Comparison of ENCODE assay signal across 1 cellular context in the genomic region with DNA sequence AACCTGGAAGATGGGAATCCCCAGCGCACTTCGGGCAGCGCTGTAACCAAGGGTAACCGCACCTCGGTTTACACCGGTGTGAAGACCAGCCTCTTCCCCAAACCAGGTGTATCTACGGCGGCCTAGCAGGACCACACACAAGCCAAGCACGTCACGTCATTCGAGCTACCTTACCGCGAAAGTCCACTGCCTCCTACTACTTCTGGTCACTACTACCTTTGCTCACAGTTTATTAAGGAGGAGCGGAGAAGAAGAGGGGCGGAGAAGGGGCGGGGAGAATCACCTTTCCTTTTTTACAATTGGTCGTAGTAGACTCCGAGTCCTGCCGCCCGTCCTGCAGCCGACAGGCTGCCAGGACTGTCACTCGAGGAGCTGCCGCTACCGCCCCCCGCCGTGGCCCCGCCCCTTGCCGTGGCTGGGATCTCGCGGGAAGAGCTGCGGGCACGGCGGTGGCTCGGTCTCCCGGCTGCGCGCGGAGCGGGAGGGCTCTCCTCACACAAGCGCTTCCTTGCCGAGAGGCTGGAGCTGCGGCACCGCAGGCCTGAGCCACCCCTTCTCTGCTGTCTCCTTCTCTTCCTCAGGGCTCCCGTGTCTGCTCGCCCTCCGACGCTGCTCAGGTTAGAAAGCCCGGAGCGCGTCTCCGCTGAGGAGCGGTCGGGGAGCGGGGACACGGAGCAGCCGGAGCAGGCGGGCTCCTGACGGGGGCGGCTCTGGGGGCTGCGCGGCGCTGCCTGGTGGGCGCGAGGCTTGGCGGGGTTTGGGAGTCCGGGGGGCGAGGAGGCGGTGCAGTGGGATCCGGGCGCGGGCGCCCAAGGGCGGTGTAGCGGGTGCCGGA.
TF ChIP-seq lines count a peak whose summit lies in the region.

TSS of gene GLCE (plus strand) at position 495 of the 835 bp plus-strand sequence. CDS start 95,172 bp downstream, outside the sequence.

TF ChIP-seq in HEK293, 187 proteins besides CTCF, POLR2A, EP300 and RAD21 (continued from another document and continues in another):
- TF ChIP-seq ZNF610 (tag by site-specific recombination; IDR thresholded peaks at IDR 0.05; ENCODE audit: borderline replicate concordance) (peak; percentile 85), ZNF548 (tag by site-specific recombination; IDR thresholded peaks at IDR 0.05) (no peak), ZBTB1 (tag by site-specific recombination; IDR thresholded peaks at IDR 0.05) (no peak; the same call in 1 of the 2 replicates), MYNN (tag by site-specific recombination; IDR thresholded peaks at IDR 0.05; ENCODE audit: borderline replicate concordance) (peak; percentile 33; the same call in 1 of the 2 replicates), ZNF660 (tag by site-specific recombination; IDR thresholded peaks at IDR 0.05) (peak; percentile 90), ZNF184 (tag by site-specific recombination; IDR thresholded peaks at IDR 0.05) (no peak), ZNF549 (tag by site-specific recombination; IDR thresholded peaks at IDR 0.05) (no peak), SALL2 (tag by site-specific recombination; IDR thresholded peaks at IDR 0.05; ENCODE audit: borderline replicate concordance) (no peak), ZFP69B (tag by site-specific recombination; IDR thresholded peaks at IDR 0.05) (0 out of 2 replicates have a peak, but pooled peaks have one; percentile 60), ZNF292 (tag by site-specific recombination; IDR thresholded peaks at IDR 0.05; ENCODE audit: borderline replicate concordance, low read depth) (no peak), PRDM4 (tag by site-specific recombination; IDR thresholded peaks at IDR 0.05) (no peak), RBAK (tag by site-specific recombination; IDR thresholded peaks at IDR 0.05) (no peak), ZFHX2 (tag by site-specific recombination; conservative IDR thresholded peaks at IDR 0.05) (peak; percentile 93), PRDM6 (tag by site-specific recombination; IDR thresholded peaks at IDR 0.05) (no peak), ZNF707 (tag by site-specific recombination; IDR thresholded peaks at IDR 0.05) (no peak), ZNF530 (tag by site-specific recombination; IDR thresholded peaks at IDR 0.05; ENCODE audit: low read depth) (no peak), ZNF37A (tag by site-specific recombination; IDR thresholded peaks at IDR 0.05) (no peak), ZNF112 (tag by site-specific recombination; IDR thresholded peaks at IDR 0.05) (no peak), ZNF571 (tag by site-specific recombination; IDR thresholded peaks at IDR 0.05) (no peak), SCRT2 (tag by site-specific recombination; IDR thresholded peaks at IDR 0.05) (no peak), ZNF335 (tag by site-specific recombination; conservative IDR thresholded peaks at IDR 0.05) (peak; percentile 79), ZNF837 (tag by site-specific recombination; IDR thresholded peaks at IDR 0.05) (no peak), ZNF560 (tag by site-specific recombination; IDR thresholded peaks at IDR 0.05; ENCODE audit: borderline replicate concordance) (no peak), ZNF785 (tag by site-specific recombination; IDR thresholded peaks at IDR 0.05) (no peak), ZNF423 (tag by site-specific recombination; IDR thresholded peaks at IDR 0.05) (peak; percentile 84; the same call in 1 of the 2 replicates), ZNF155 (tag by site-specific recombination; IDR thresholded peaks at IDR 0.05) (no peak), PBX3 (CRISPR knock-in tag; IDR thresholded peaks at IDR 0.05) (peak; percentile 85), ZNF362 (tag by site-specific recombination; IDR thresholded peaks at IDR 0.05) (no peak), HOXA7 (CRISPR knock-in tag; IDR thresholded peaks at IDR 0.05; ENCODE audit: borderline replicate concordance) (no peak), GLIS1 (tag by site-specific recombination; IDR thresholded peaks at IDR 0.05) (peak; percentile 86), EGR2 (tag by site-specific recombination; IDR thresholded peaks at IDR 0.05; ENCODE audit: low read depth) (peak; percentile 94)
- TF ChIP-seq, protein P1, sequence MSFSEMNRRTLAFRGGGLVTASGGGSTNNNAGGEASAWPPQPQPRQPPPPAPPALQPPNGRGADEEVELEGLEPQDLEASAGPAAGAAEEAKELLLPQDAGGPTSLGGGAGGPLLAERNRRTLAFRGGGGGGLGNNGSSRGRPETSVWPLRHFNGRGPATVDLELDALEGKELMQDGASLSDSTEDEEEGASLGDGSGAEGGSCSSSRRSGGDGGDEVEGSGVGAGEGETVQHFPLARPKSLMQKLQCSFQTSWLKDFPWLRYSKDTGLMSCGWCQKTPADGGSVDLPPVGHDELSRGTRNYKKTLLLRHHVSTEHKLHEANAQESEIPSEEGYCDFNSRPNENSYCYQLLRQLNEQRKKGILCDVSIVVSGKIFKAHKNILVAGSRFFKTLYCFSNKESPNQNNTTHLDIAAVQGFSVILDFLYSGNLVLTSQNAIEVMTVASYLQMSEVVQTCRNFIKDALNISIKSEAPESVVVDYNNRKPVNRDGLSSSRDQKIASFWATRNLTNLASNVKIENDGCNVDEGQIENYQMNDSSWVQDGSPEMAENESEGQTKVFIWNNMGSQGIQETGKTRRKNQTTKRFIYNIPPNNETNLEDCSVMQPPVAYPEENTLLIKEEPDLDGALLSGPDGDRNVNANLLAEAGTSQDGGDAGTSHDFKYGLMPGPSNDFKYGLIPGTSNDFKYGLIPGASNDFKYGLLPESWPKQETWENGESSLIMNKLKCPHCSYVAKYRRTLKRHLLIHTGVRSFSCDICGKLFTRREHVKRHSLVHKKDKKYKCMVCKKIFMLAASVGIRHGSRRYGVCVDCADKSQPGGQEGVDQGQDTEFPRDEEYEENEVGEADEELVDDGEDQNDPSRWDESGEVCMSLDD (tag by site-specific recombination; IDR thresholded peaks at IDR 0.05): no peak
- TF ChIP-seq, protein P2, sequence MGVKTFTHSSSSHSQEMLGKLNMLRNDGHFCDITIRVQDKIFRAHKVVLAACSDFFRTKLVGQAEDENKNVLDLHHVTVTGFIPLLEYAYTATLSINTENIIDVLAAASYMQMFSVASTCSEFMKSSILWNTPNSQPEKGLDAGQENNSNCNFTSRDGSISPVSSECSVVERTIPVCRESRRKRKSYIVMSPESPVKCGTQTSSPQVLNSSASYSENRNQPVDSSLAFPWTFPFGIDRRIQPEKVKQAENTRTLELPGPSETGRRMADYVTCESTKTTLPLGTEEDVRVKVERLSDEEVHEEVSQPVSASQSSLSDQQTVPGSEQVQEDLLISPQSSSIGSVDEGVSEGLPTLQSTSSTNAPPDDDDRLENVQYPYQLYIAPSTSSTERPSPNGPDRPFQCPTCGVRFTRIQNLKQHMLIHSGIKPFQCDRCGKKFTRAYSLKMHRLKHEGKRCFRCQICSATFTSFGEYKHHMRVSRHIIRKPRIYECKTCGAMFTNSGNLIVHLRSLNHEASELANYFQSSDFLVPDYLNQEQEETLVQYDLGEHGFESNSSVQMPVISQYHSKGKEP (tag by site-specific recombination; IDR thresholded peaks at IDR 0.05): no peak
- TF ChIP-seq, protein P3, sequence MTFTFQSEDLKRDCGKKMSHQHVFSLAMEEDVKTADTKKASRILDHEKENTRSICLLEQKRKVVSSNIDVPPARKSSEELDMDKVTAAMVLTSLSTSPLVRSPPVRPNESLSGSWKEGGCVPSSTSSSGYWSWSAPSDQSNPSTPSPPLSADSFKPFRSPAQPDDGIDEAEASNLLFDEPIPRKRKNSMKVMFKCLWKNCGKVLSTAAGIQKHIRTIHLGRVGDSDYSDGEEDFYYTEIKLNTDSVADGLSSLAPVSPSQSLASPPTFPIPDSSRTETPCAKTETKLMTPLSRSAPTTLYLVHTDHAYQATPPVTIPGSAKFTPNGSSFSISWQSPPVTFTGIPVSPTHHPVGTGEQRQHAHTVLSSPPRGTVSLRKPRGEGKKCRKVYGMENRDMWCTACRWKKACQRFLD (tag by site-specific recombination; IDR thresholded peaks at IDR 0.05): no peak
- TF ChIP-seq, protein P4, sequence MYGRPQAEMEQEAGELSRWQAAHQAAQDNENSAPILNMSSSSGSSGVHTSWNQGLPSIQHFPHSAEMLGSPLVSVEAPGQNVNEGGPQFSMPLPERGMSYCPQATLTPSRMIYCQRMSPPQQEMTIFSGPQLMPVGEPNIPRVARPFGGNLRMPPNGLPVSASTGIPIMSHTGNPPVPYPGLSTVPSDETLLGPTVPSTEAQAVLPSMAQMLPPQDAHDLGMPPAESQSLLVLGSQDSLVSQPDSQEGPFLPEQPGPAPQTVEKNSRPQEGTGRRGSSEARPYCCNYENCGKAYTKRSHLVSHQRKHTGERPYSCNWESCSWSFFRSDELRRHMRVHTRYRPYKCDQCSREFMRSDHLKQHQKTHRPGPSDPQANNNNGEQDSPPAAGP (tag by site-specific recombination; IDR thresholded peaks at IDR 0.05): peak; percentile 39
- TF ChIP-seq, protein P5, sequence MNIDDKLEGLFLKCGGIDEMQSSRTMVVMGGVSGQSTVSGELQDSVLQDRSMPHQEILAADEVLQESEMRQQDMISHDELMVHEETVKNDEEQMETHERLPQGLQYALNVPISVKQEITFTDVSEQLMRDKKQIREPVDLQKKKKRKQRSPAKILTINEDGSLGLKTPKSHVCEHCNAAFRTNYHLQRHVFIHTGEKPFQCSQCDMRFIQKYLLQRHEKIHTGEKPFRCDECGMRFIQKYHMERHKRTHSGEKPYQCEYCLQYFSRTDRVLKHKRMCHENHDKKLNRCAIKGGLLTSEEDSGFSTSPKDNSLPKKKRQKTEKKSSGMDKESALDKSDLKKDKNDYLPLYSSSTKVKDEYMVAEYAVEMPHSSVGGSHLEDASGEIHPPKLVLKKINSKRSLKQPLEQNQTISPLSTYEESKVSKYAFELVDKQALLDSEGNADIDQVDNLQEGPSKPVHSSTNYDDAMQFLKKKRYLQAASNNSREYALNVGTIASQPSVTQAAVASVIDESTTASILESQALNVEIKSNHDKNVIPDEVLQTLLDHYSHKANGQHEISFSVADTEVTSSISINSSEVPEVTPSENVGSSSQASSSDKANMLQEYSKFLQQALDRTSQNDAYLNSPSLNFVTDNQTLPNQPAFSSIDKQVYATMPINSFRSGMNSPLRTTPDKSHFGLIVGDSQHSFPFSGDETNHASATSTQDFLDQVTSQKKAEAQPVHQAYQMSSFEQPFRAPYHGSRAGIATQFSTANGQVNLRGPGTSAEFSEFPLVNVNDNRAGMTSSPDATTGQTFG (tag by site-specific recombination; IDR thresholded peaks at IDR 0.05; ENCODE audit: borderline replicate concordance): no peak
- TF ChIP-seq, protein P6, sequence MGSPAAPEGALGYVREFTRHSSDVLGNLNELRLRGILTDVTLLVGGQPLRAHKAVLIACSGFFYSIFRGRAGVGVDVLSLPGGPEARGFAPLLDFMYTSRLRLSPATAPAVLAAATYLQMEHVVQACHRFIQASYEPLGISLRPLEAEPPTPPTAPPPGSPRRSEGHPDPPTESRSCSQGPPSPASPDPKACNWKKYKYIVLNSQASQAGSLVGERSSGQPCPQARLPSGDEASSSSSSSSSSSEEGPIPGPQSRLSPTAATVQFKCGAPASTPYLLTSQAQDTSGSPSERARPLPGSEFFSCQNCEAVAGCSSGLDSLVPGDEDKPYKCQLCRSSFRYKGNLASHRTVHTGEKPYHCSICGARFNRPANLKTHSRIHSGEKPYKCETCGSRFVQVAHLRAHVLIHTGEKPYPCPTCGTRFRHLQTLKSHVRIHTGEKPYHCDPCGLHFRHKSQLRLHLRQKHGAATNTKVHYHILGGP (tag by site-specific recombination; IDR thresholded peaks at IDR 0.05): no peak
